Comparison of ENCODE assay signal across 7 cellular contexts in the genomic region with DNA sequence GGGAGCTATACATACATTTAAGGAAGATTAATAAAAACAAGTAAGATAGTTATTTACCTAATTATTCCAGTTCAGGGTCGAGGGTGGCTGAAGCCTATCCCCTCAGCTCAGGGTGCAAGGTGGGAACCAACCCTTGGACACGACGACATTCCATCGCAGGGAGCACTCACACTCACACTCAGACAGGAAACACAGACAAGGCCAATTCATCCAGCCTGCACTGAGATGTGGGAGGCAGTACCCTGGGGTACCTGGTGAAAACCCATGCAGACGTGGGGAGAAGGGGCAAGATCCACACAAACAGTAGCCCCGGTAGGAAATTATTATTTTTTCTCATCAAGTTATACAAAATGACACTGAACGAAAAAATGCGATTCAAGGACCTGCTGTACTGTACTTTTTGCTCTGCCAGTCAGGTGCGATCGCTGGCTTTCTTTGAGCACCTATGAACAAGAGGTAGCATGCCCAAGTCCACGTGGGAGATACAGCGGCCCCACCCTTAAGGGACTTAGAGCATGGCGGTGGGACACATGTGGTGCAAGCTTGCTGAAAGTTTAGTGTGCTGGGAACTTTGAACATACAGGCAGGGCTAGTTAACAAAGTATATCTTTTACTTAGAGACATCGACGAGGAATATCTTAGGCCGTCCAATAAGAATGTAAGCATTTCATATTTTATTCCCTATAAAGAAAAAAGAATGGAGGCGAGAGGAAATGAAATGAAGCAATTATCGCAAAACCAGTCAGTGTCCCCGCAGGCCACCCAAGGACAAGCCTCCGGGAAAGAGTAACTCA. TPM values are rescaled to one million over a fixed set of nuclear protein-coding genes. Genes with fewer than 3 reads are reported as not detected.
DNase-seq lines count a peak whose midpoint lies in the region; ATAC-seq and TF ChIP-seq lines count a peak whose summit lies in the region.

No MANE protein-coding gene starts in this region.

- TF ChIP-seq CTCF in SU-DHL-6 (IDR thresholded peaks at IDR 0.05; ENCODE audit: insufficient read depth, low read length, poor library complexity, severe bottlenecking) (no peak), breast epithelium (IDR thresholded peaks at IDR 0.05) (no peak)

- intact Hi-C loops in breast epithelium (cut with DNase I; ENCODE audit: low total_unique reads) = no loop called here

- DNase-seq in breast epithelium (ENCODE audit: low spot score in 2 of 2) (peak; percentile 35 to 53), left kidney (ENCODE audit: low read depth, low spot score) (peak; percentile 75)
- peak; percentile 27 to 35 for DNase-seq in stimulated activated CD8-positive, alpha-beta memory T cell treated with anti-CD3 and anti-CD28 coated beads, Interleukin-15, amount 100 ng/mL, for 48 hours (ENCODE audit: low read depth in 2 of 2)

- H3K4me3 ChIP-seq in GM08714 (ENCODE audit: low read length) (peak overlapping the region; percentile 91), SU-DHL-6 (ENCODE audit: insufficient read depth, low read length, poor library complexity, severe bottlenecking) (peak overlapping the region; percentile 72), breast epithelium (peak overlapping the region; percentile 71 to 90 (median 81))

- no peak for TF ChIP-seq POLR2A in breast epithelium (IDR thresholded peaks at IDR 0.05)

- H3K4me1 ChIP-seq in breast epithelium = peaks cover 0 to 3% of the 10 kb centered on the region in 2 donors

- H3K9me2 ChIP-seq in SU-DHL-6 (replicated peaks; ENCODE audit: insufficient read depth, low read length) = no peaks in the 10 kb centered on the region

- peak overlapping the region; percentile 95 for H3K4me2 ChIP-seq in SU-DHL-6 (ENCODE audit: low read depth, low read length, poor library complexity, severe bottlenecking)

- peaks cover 71% of the 10 kb centered on the region for H3K79me2 ChIP-seq in SU-DHL-6 (ENCODE audit: insufficient read depth, low read length)

- H4K20me1 ChIP-seq in SU-DHL-6 (ENCODE audit: low read depth, low read length) = no peaks in the 10 kb centered on the region

- peak overlapping the region; percentile 91 for H3K27ac ChIP-seq in KOPT-K1 (ENCODE audit: low read depth, low read length, poor library complexity, severe bottlenecking)
- H3K27ac ChIP-seq in SU-DHL-6 (ENCODE audit: low read depth, low read length) = peak overlapping the region; percentile 93
- peak overlapping the region; percentile 95 to 98 for H3K27ac ChIP-seq in breast epithelium

- H3K9ac ChIP-seq in SU-DHL-6 (ENCODE audit: low read length) = peak overlapping the region; percentile 82

- ATAC-seq in GM18858 (IDR thresholded peaks at IDR 0.05; ENCODE audit: unreplicated experiment) = no peak

- peak overlapping the region; percentile 65 for H2AFZ ChIP-seq in SU-DHL-6 (ENCODE audit: low read depth, low read length, severe bottlenecking)

- peaks cover 35% of the 10 kb centered on the region for H3K9me3 ChIP-seq in KOPT-K1 (ENCODE audit: insufficient read depth, low read length, poor library complexity, severe bottlenecking)
- H3K9me3 ChIP-seq in SU-DHL-6 (ENCODE audit: insufficient read depth, low read length) = peaks cover 16% of the 10 kb centered on the region
- H3K9me3 ChIP-seq in breast epithelium = no peaks in the 10 kb centered on the region

- H3K36me3 ChIP-seq in KOPT-K1 (ENCODE audit: insufficient read depth, low read length) (peaks cover 33% of the 10 kb centered on the region), SU-DHL-6 (ENCODE audit: low read length) (peaks cover 34% of the 10 kb centered on the region), breast epithelium (no peaks in the 10 kb centered on the region)

- H3K27me3 ChIP-seq in SU-DHL-6 (ENCODE audit: low read length) (no peaks in the 10 kb centered on the region), breast epithelium (no peaks in the 10 kb centered on the region)

- H3F3A ChIP-seq in SU-DHL-6 (ENCODE audit: insufficient read depth) = peaks cover 29% of the 10 kb centered on the region

RNA-seq across cellular contexts. Expression of gene METTL8, which starts 0.6 kb away (rescaled TPM):
- 10 to 100 TPM; 21.4 to 26.9 (median 22.9) TPM for total RNA-seq in breast epithelium

RNA-seq across cellular contexts. Expression of gene DCAF17, which starts 0.9 kb away (rescaled TPM):
- total RNA-seq in breast epithelium = 10 to 100 TPM; 13.3 to 30.6 (median 24.6) TPM
